ENCODE assay signal across 9 cellular contexts in the genomic region with DNA sequence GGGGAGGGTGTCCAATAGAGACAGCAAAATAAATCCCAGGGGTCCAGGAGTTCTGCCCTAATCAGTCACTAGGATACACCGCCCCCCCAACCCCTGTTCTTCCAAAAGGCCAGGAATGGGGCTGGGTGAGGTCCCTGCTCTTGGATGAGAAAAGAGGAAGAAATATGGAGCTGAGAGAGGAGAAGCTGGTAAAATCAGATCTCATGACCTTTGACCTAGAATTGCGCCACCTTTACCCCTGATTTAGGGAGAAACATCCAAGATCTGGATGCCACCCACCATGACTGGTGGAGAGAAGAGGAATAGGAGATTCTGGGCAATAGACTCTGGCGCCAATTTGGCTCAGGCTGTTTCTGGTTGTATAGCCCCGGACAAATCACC. TPM values are rescaled to one million over a fixed set of nuclear protein-coding genes. Genes with fewer than 3 reads are reported as not detected.
DNase-seq lines count a peak whose midpoint lies in the region; ATAC-seq and TF ChIP-seq lines count a peak whose summit lies in the region.
"Had no signal": no experiment of that assay in that cellular context is flagged by ENCODE, and none has a peak within 500 bp of the region (broad histone marks: within the 10 kb centered on the region; RNA-seq: fewer than 3 reads in every experiment).

No MANE protein-coding gene starts in this region.

- intact Hi-C loops in esophagus squamous epithelium (cut with DNase I) (no loop called here), spleen (cut with DNase I; ENCODE audit: low total_unique reads) (no loop called here), aorta (cut with DNase I) (loop anchor here in 1 of 2 donors (5.0 kb wide), 1 partner anchor 34 kb away; no protein-coding TSS in a partner anchor)

- no peaks in the 10 kb centered on the region for H3K9me3 ChIP-seq in RWPE2 (ENCODE audit: severe bottlenecking)
- H3K9me3 ChIP-seq in esophagus squamous epithelium = no peaks in the 10 kb centered on the region
- H3K9me3 ChIP-seq in spleen = no peaks in the 10 kb centered on the region
- no peaks in the 10 kb centered on the region for H3K9me3 ChIP-seq in aorta (ENCODE audit: control insufficient read depth, low read length)

- no peak for ATAC-seq in RWPE2 (ENCODE audit: low read depth)
- no peak for ATAC-seq in aorta (ENCODE audit: low FRiP score)
- no peak for ATAC-seq in GM21526 (IDR thresholded peaks at IDR 0.05; ENCODE audit: low FRiP score, unreplicated experiment)

- peaks cover 39% of the 10 kb centered on the region for H3K36me3 ChIP-seq in RWPE2 (ENCODE audit: low read depth)
- H3K36me3 ChIP-seq in esophagus squamous epithelium = peaks cover 12 to 28% (median 13%) of the 10 kb centered on the region in 3 donors
- peaks cover 3 to 28% (median 22%) of the 10 kb centered on the region in 6 donors for H3K36me3 ChIP-seq in spleen
- no peaks in the 10 kb centered on the region for H3K36me3 ChIP-seq in aorta (ENCODE audit: control insufficient read depth in 1 of 2, insufficient read depth in 2 of 2, low read length in 1 of 2)

- DNase-seq in NCI-H748 (lab: John Stamatoyannopoulos, UW; ENCODE audit: unreplicated experiment) (peak; percentile 31), NCI-H748 treated with DMSO at 0.1 percent for 48 hours (lab: John Stamatoyannopoulos, UW) (no peak), RWPE2 (ENCODE audit: low spot score) (no peak), esophagus squamous epithelium (lab: John Stamatoyannopoulos, UW) (no peak), spleen (no peak), NCI-H2081 treated with DMSO at 0.1 percent for 48 hours (lab: John Stamatoyannopoulos, UW) (no peak), aorta (no peak)

- H3K27ac ChIP-seq in RWPE2 (ENCODE audit: poor library complexity, severe bottlenecking) = peak overlapping the region; percentile 78
- H3K27ac ChIP-seq in esophagus squamous epithelium = peak overlapping the region; percentile 74 to 97 (median 88)
- H3K27ac ChIP-seq in spleen = peak overlapping the region in 7 of 8 donors; percentile 56 to 98 (median 96)
- H3K27ac ChIP-seq in aorta (ENCODE audit: low read depth in 1 of 2, low read length in 2 of 2) = peak overlapping the region in 1 of 2 donors; percentile 66

- 71 to 74% methylated on average over 4 of the region's 4 CpGs for WGBS in esophagus squamous epithelium, 2 donors
- 75 to 87% (median 80%) methylated on average over 4 of the region's 4 CpGs for WGBS in spleen, 5 donors
- WGBS in aorta, 2 donors = 66 to 71% methylated on average over 4 of the region's 4 CpGs

- H3K4me3 ChIP-seq in RWPE2 (ENCODE audit: severe bottlenecking) (no peak overlapping the region), esophagus squamous epithelium (peak overlapping the region in 2 of 4 donors; percentile 78 to 84), spleen (peak overlapping the region in 4 of 8 donors; percentile 70 to 86 (median 76)), aorta (ENCODE audit: low read length in 2 of 2) (no peak overlapping the region)

- TF ChIP-seq CTCF in RWPE2 (IDR thresholded peaks at IDR 0.05; ENCODE audit: poor library complexity, severe bottlenecking) = no peak
- no peak for TF ChIP-seq CTCF in esophagus squamous epithelium (IDR thresholded peaks at IDR 0.05)
- TF ChIP-seq CTCF in spleen (IDR thresholded peaks at IDR 0.05 in 8 of 11, conservative IDR thresholded peaks at IDR 0.05 in 3 of 11) = no peak

- H3K4me1 ChIP-seq in RWPE2 (ENCODE audit: insufficient read depth, poor library complexity, severe bottlenecking) (peaks cover 6% of the 10 kb centered on the region), esophagus squamous epithelium (peaks cover 39 to 81% (median 52%) of the 10 kb centered on the region in 3 donors), spleen (peaks cover 21 to 91% (median 69%) of the 10 kb centered on the region in 6 donors), aorta (ENCODE audit: control insufficient read depth in 1 of 2, insufficient read depth in 2 of 2, low read length in 2 of 2) (peaks cover 0 to 3% of the 10 kb centered on the region in 2 donors)

- TF ChIP-seq POLR2A in esophagus squamous epithelium (IDR thresholded peaks at IDR 0.05) (no peak), spleen (IDR thresholded peaks at IDR 0.05) (no peak)

- no peaks in the 10 kb centered on the region for H3K27me3 ChIP-seq in RWPE2 (ENCODE audit: insufficient read depth, poor library complexity, severe bottlenecking)
- H3K27me3 ChIP-seq in esophagus squamous epithelium = no peaks in the 10 kb centered on the region
- peaks cover 0 to 12% (median 0%) of the 10 kb centered on the region in 7 donors for H3K27me3 ChIP-seq in spleen (replicated peaks in 1 of 7)
- no peaks in the 10 kb centered on the region for H3K27me3 ChIP-seq in aorta (ENCODE audit: control insufficient read depth in 1 of 2, insufficient read depth in 2 of 2, low read length in 1 of 2)

RNA-seq across cellular contexts. Expression of gene CACNB1, which starts 0.7 kb away (rescaled TPM):
- total RNA-seq in esophagus squamous epithelium (1 to 10 TPM in 2 of 4 donors, under 1 TPM in 2; 0.53 to 3.6 (median 0.99) TPM), spleen (10 to 100 TPM in 2 of 7 donors, 1 to 10 TPM in 5; 4.1 to 11.9 (median 7.1) TPM), aorta (10 to 100 TPM; 29.6 to 31.6 TPM)
- polyA plus RNA-seq in spleen (1 to 10 TPM; 2.0 to 5.0 (median 4.2) TPM), aorta (10 to 100 TPM in 1 of 2 donors, 1 to 10 TPM in 1; 1.9 to 50.6 TPM)

RNA-seq across cellular contexts. Expression of gene RPL19, which starts 1.9 kb away (rescaled TPM):
- 1,000 to 10,000 TPM; 1,949 to 3,028 (median 2,392) TPM for total RNA-seq in esophagus squamous epithelium
- 1,000 to 10,000 TPM; 1,504 to 3,872 (median 2,079) TPM for total RNA-seq in spleen
- 1,000 to 10,000 TPM; 4,610 to 7,360 (median 6,812) TPM for polyA plus RNA-seq in spleen
- 1,000 to 10,000 TPM; 1,206 to 1,264 TPM for total RNA-seq in aorta
- 1,000 to 10,000 TPM; 2,950 to 3,759 TPM for polyA plus RNA-seq in aorta

RNA-seq across cellular contexts. Expression of gene STAC2, which starts 27.6 kb away (rescaled TPM):
- total RNA-seq in esophagus squamous epithelium (under 1 TPM in 2 of 4 donors, not detected in 2; 0.18 to 0.19 TPM), spleen (under 1 TPM in 2 of 7 donors, not detected in 5; 0.27 to 0.56 TPM), aorta (10 to 100 TPM; 29.2 to 53.3 TPM)
- polyA plus RNA-seq in spleen (under 1 TPM in 1 of 3 donors, not detected in 2; 0.06 TPM), aorta (1 to 10 TPM; 2.0 to 4.7 TPM)
- total RNA-seq: kidney epithelial cell had no signal

RNA-seq across cellular contexts. Expression of gene ARL5C, which starts 32.2 kb away (rescaled TPM):
- total RNA-seq in esophagus squamous epithelium = not detected
- total RNA-seq in spleen = not detected
- not detected for polyA plus RNA-seq in spleen
- under 1 TPM in 1 of 2 donors, not detected in 1; 0.54 TPM for total RNA-seq in aorta
- not detected for polyA plus RNA-seq in aorta
- total RNA-seq: kidney epithelial cell had no signal

RNA-seq across cellular contexts. Expression of gene PLXDC1, which starts 46.7 kb away (rescaled TPM):
- total RNA-seq in esophagus squamous epithelium (1 to 10 TPM; 1.2 to 7.2 (median 4.6) TPM), spleen (10 to 100 TPM in 2 of 7 donors, 1 to 10 TPM in 5; 3.1 to 11.2 (median 6.0) TPM), aorta (10 to 100 TPM in 1 of 2 donors, 1 to 10 TPM in 1; 7.2 to 39.1 TPM)
- polyA plus RNA-seq in spleen (1 to 10 TPM; 2.9 to 4.2 (median 3.3) TPM), aorta (1 to 10 TPM; 1.7 to 2.5 TPM)

Comparison
In these comparisons a context has a peak if more than half of its experiments do, and no peak if none do; other contexts are left out.
1. RNA of gene STAC2, which starts 27.6 kb away (total RNA-seq): 29.2 to 53.3 TPM in aorta; 0.18 to 0.19 TPM in esophagus squamous epithelium and 0.27 to 0.56 TPM in spleen; every median in the first group is over 10 times any median in the second.